7 cellular contexts compared by ENCODE assay signal in the genomic region with DNA sequence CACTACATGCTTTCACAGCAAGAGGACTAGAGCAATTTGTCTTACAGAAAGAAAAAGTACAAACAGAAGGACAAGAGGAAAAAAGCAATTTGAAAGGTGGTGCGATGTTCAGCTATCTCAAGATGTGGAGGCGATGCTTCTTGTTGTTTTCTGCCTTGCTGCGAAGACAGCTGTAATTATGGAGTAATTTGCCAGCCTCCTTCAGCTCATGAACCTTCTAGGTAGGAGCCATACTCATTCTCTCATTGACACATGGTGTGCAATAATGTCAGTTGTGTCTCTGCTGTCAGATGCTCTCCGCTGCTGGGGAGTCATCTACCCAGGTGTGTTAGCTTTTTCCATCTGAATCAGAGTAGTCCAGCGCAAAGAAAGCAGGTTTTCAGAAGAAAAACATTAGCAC.
"Had no signal": no experiment of that assay in that cellular context is flagged by ENCODE, and none has a peak within 500 bp of the region (broad histone marks: within the 10 kb centered on the region; RNA-seq: fewer than 3 reads in every experiment).

No MANE protein-coding gene starts in this region.

- H3K4me3 ChIP-seq: GM23338 had no signal

- DNase-seq: H9, HCEC 1CT, HFFc6, KBM-7 had no signal

- H2AFZ ChIP-seq: GM23338 had no signal

- ATAC-seq: GM23338, HepG2 had no signal

- H3K27ac ChIP-seq: HL-60 had no signal

- H3K4me2 ChIP-seq: GM23338 had no signal
